ENCODE assay signal across 26 cellular contexts in the genomic region with DNA sequence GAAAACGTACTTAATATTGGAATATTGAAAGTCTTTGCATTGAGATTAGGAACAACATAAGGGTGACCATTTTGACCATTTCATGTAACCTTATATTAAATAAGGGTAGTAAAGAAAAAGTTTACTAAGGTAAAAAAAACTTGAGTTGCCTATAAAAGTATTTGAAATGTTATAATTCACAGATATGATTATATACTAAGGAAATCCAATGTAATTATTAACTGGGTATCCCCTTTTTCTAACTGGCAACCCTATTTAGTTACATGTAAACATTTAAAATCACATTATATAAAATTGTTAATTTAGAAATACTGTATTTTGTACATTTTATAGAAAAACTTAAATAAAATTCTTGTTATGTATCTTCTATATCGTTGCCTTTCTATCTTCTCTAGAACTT.
"Had no signal": no experiment of that assay in that cellular context is flagged by ENCODE, and none has a peak within 500 bp of the region (broad histone marks: within the 10 kb centered on the region; RNA-seq: fewer than 3 reads in every experiment).

No MANE protein-coding gene starts in this region.

- H3K36me3 ChIP-seq: ovary, uterus had no signal

- H3K27ac ChIP-seq: esophagus muscularis mucosa, foreskin keratinocyte, gastroesophageal sphincter, heart left ventricle, hepatocyte, lower lobe of right lung, ovary, thoracic aorta, transverse colon, upper lobe of right lung, uterus had no signal

- ATAC-seq: foreskin keratinocyte; gastroesophageal sphincter; heart left ventricle; left colon; left ventricle myocardium superior; lower lobe of right lung; natural killer cell; sciatic nerve; stimulated activated effector memory CD8-positive, alpha-beta T cell treated with anti-CD3 and anti-CD28 coated beads, Interleukin-12 subunit alpha, Interleukin-12 subunit beta, amount 100 ng/mL, for 72 hours; stimulated activated naive CD8-positive, alpha-beta T cell treated with anti-CD3 and anti-CD28 coated beads, Interleukin-15, Interleukin-2, amounts not matched to agents 100 U/mL and 50 U/mL, for 24 hours; upper lobe of right lung had no signal

- DNase-seq: cerebellar nuclear complex; effector CD8-positive, alpha-beta T cell; endodermal cell; foreskin keratinocyte; heart left ventricle; kidney glomerular epithelial cell; left colon; left ventricle myocardium superior; lower lobe of right lung; natural killer cell; occipital lobe; ovary; stimulated activated CD4-positive, alpha-beta T cell treated with anti-CD3 and anti-CD28 coated beads, Interleukin-2, amount 100 ng/mL, for 24 hours; stimulated activated CD4-positive, alpha-beta T cell treated with anti-CD3 and anti-CD28 coated beads, Interleukin-4, amount 100 ng/mL, for 24 hours; stimulated activated naive CD8-positive, alpha-beta T cell treated with anti-CD3 and anti-CD28 coated beads, Interleukin-15, Interleukin-2, amounts not matched to agents 100 U/mL and 50 U/mL, for 24 hours; substantia nigra; transverse colon; upper lobe of right lung; uterus had no signal

- H3K27me3 ChIP-seq: esophagus muscularis mucosa, foreskin keratinocyte, gastroesophageal sphincter, heart left ventricle, hepatocyte, ovary, transverse colon, upper lobe of right lung, uterus had no signal

- H3K4me1 ChIP-seq: esophagus muscularis mucosa, foreskin keratinocyte, gastroesophageal sphincter, lower lobe of right lung, transverse colon, upper lobe of right lung, uterus had no signal

- H3K4me3 ChIP-seq: esophagus muscularis mucosa, gastroesophageal sphincter, heart left ventricle, hepatocyte, lower lobe of right lung, ovary, thoracic aorta, transverse colon, upper lobe of right lung, uterus had no signal

- FAIRE-seq: endothelial cell of umbilical vein had no signal
